1 cellular context compared by ENCODE assay signal in the genomic region with DNA sequence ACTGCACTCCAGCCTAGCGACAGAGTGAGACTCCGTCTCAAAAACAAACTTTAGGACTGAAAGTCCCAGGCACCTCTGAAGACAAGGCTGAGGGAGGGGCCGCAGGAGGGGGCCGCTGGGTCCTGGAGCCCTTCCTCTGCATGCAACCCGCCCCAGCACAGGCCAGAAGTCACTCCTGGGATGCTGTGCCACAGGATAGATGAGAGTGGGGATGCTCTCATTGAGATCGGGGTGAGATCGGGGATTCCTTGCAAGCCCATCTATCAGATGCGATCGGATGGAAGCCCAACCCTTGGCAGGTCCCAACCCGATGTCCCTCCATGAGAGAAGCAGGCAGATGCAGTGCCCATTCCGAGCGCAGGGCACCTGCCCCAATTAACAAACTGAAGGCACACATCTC.
TF ChIP-seq lines count a peak whose summit lies in the region.

No MANE protein-coding gene starts in this region.

TF ChIP-seq in SK-N-SH treated with all-trans-retinoic acid at 6 μM for 48 hours, 23 proteins besides CTCF, POLR2A, EP300 and RAD21:
- TF ChIP-seq, protein P1, sequence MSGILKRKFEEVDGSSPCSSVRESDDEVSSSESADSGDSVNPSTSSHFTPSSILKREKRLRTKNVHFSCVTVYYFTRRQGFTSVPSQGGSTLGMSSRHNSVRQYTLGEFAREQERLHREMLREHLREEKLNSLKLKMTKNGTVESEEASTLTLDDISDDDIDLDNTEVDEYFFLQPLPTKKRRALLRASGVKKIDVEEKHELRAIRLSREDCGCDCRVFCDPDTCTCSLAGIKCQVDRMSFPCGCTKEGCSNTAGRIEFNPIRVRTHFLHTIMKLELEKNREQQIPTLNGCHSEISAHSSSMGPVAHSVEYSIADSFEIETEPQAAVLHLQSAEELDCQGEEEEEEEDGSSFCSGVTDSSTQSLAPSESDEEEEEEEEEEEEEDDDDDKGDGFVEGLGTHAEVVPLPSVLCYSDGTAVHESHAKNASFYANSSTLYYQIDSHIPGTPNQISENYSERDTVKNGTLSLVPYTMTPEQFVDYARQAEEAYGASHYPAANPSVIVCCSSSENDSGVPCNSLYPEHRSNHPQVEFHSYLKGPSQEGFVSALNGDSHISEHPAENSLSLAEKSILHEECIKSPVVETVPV (CRISPR knock-in tag; IDR thresholded peaks at IDR 0.05) = no peak
- TF ChIP-seq ZFP3 (CRISPR knock-in tag; IDR thresholded peaks at IDR 0.05) = no peak
- no peak for TF ChIP-seq RARB (CRISPR knock-in tag; IDR thresholded peaks at IDR 0.05)
- TF ChIP-seq ZNF565 (CRISPR knock-in tag; conservative IDR thresholded peaks at IDR 0.05; ENCODE audit: low read depth) = no peak
- TF ChIP-seq, protein P2, sequence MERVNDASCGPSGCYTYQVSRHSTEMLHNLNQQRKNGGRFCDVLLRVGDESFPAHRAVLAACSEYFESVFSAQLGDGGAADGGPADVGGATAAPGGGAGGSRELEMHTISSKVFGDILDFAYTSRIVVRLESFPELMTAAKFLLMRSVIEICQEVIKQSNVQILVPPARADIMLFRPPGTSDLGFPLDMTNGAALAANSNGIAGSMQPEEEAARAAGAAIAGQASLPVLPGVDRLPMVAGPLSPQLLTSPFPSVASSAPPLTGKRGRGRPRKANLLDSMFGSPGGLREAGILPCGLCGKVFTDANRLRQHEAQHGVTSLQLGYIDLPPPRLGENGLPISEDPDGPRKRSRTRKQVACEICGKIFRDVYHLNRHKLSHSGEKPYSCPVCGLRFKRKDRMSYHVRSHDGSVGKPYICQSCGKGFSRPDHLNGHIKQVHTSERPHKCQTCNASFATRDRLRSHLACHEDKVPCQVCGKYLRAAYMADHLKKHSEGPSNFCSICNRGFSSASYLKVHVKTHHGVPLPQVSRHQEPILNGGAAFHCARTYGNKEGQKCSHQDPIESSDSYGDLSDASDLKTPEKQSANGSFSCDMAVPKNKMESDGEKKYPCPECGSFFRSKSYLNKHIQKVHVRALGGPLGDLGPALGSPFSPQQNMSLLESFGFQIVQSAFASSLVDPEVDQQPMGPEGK (CRISPR knock-in tag; IDR thresholded peaks at IDR 0.05; ENCODE audit: borderline replicate concordance) = no peak
- TF ChIP-seq, protein P3, sequence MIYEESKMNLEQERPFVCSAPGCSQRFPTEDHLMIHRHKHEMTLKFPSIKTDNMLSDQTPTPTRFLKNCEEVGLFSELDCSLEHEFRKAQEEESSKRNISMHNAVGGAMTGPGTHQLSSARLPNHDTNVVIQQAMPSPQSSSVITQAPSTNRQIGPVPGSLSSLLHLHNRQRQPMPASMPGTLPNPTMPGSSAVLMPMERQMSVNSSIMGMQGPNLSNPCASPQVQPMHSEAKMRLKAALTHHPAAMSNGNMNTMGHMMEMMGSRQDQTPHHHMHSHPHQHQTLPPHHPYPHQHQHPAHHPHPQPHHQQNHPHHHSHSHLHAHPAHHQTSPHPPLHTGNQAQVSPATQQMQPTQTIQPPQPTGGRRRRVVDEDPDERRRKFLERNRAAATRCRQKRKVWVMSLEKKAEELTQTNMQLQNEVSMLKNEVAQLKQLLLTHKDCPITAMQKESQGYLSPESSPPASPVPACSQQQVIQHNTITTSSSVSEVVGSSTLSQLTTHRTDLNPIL (CRISPR knock-in tag; IDR thresholded peaks at IDR 0.05; ENCODE audit: low read depth) = no peak
- TF ChIP-seq BACH2 (CRISPR knock-in tag; IDR thresholded peaks at IDR 0.05; ENCODE audit: borderline replicate concordance) = no peak
- no peak for TF ChIP-seq GLIS3 (CRISPR knock-in tag; IDR thresholded peaks at IDR 0.05)
- TF ChIP-seq ISL1 (CRISPR knock-in tag; IDR thresholded peaks at IDR 0.05) = no peak
